Comparison of ENCODE assay signal across 6 cellular contexts in genomic region chr11:56214537-56214936, GRCh38. TPM values are rescaled to one million over a fixed set of nuclear protein-coding genes. Genes with fewer than 3 reads are reported as not detected.
"Had no signal": no experiment of that assay in that cellular context is flagged by ENCODE, and none has a peak within 500 bp of the region (broad histone marks: within the 10 kb centered on the region; RNA-seq: fewer than 3 reads in every experiment).

No MANE protein-coding gene starts in this region.

- H3K4me2 ChIP-seq: KMS-11 had no signal

- ATAC-seq: HepG2, K562 had no signal

- H3K4me3 ChIP-seq: K562 had no signal

- H3K27ac ChIP-seq: HL-60, KMS-11 had no signal

- H3K9ac ChIP-seq: KMS-11 had no signal

RNA-seq across cellular contexts. Expression of gene OR5T2, which starts 19.5 kb away (rescaled TPM):
- polyA plus RNA-seq: HepG2, IgD-negative memory B cell, IMR-90, K562 had no signal

RNA-seq across cellular contexts. Expression of gene OR5T3, which starts 37.5 kb away (rescaled TPM):
- polyA plus RNA-seq: HepG2, IgD-negative memory B cell, IMR-90, K562 had no signal

RNA-seq across cellular contexts. Expression of gene OR5J2, which starts 38.1 kb away (rescaled TPM):
- polyA plus RNA-seq: HepG2, IgD-negative memory B cell, IMR-90, K562 had no signal

RNA-seq across cellular contexts. Expression of gene OR8K5, which starts 54.4 kb away (rescaled TPM):
- polyA plus RNA-seq: HepG2, IgD-negative memory B cell, IMR-90, K562 had no signal

RNA-seq across cellular contexts. Expression of gene OR5T1, which starts 59.4 kb away (rescaled TPM):
- polyA plus RNA-seq: HepG2, IgD-negative memory B cell, IMR-90, K562 had no signal
